1 cellular context compared by ENCODE assay signal in genomic region chr1:214550339-214551051, GRCh38.
TF ChIP-seq lines count a peak whose summit lies in the region.

No MANE protein-coding gene starts in this region.

TF ChIP-seq in H1, 55 proteins besides CTCF, POLR2A, EP300 and RAD21 (continued from another document):
- TF ChIP-seq SP1 (IDR thresholded peaks at IDR 0.05; ENCODE audit: low read depth, low read length) (no peak), CBX8 (IDR thresholded peaks at IDR 0.05; ENCODE audit: borderline replicate concordance, low read depth, low read length) (no peak), CTBP2 (IDR thresholded peaks at IDR 0.05; ENCODE audit: borderline replicate concordance, insufficient read depth, insufficient read length, low read length) (peak; percentile 3), MAX (IDR thresholded peaks at IDR 0.05) (no peak), KDM5A (IDR thresholded peaks at IDR 0.05; ENCODE audit: low read length) (no peak), RNF2 (IDR thresholded peaks at IDR 0.05; ENCODE audit: borderline replicate concordance, low read depth, low read length, missing control alignments, poor library complexity, severe bottlenecking) (no peak), PHF8 (conservative IDR thresholded peaks at IDR 0.05; ENCODE audit: low read depth, low read length) (0 out of 2 replicates have a peak, but pooled peaks have one; percentile 3), TAF7 (optimal IDR thresholded peaks at IDR 0.05; ENCODE audit: borderline replicate concordance, low read depth, low read length) (peak; percentile 14), ZNF274 (IDR thresholded peaks at IDR 0.05; ENCODE audit: borderline replicate concordance, extremely low read depth, low read length) (no peak), KDM1A (IDR thresholded peaks at IDR 0.05; ENCODE audit: borderline replicate concordance, low read length) (no peak), SUZ12 (IDR thresholded peaks at IDR 0.05; ENCODE audit: low read length) (no peak), POLR2AphosphoS5 (IDR thresholded peaks at IDR 0.05; ENCODE audit: low read depth, low read length) (peak; percentile 48; the same call in 1 of the 2 replicates), TAF1 (IDR thresholded peaks at IDR 0.05; ENCODE audit: low read depth, low read length) (0 out of 2 replicates have a peak, but pooled peaks have one; percentile 29)
- TF ChIP-seq, protein P1, sequence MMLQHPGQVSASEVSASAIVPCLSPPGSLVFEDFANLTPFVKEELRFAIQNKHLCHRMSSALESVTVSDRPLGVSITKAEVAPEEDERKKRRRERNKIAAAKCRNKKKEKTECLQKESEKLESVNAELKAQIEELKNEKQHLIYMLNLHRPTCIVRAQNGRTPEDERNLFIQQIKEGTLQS (IDR thresholded peaks at IDR 0.05; ENCODE audit: insufficient read depth, low read depth, low read length): no peak
TF ChIP-seq in H1: peak in this region for 6.
